18 cellular contexts compared by ENCODE assay signal in genomic region chr7:128858380-128859231, GRCh38. TPM values are rescaled to one million over a fixed set of nuclear protein-coding genes. Genes with fewer than 3 reads are reported as not detected.
DNase-seq lines count a peak whose midpoint lies in the region; TF ChIP-seq lines count a peak whose summit lies in the region.
"Had no signal": no experiment of that assay in that cellular context is flagged by ENCODE, and none has a peak within 500 bp of the region (broad histone marks: within the 10 kb centered on the region; RNA-seq: fewer than 3 reads in every experiment).

No MANE protein-coding gene starts in this region.

- H3K4me3 ChIP-seq in adipocyte (ENCODE audit: low read length) (peak overlapping the region; percentile 16), cardiac muscle cell (no peak overlapping the region), vagina (no peak overlapping the region)
- H3K4me3 ChIP-seq: lung had no signal

- POLR2A ChIA-PET in activated CD4-positive, alpha-beta memory T cell treated with anti-CD3 and anti-CD28 coated beads for 36 hours (lab: Charles Lee), result no interaction called here

- no peaks in the 10 kb centered on the region for H3K27me3 Mint-ChIP-seq in progenitor cell of endocrine pancreas
- H3K27me3 Mint-ChIP-seq in activated CD4-positive, alpha-beta memory T cell treated with anti-CD3 and anti-CD28 coated beads for 36 hours, result peaks cover 1% of the 10 kb centered on the region
- H3K27me3 Mint-ChIP-seq: B cell had no signal

- TF ChIP-seq CTCF in cardiac muscle cell (IDR thresholded peaks at IDR 0.05; ENCODE audit: low read depth, low read length), result no peak
- TF ChIP-seq CTCF in progenitor cell of endocrine pancreas (IDR thresholded peaks at IDR 0.05; ENCODE audit: unreplicated experiment), result no peak
- no peak for TF ChIP-seq CTCF in vagina (IDR thresholded peaks at IDR 0.05)

- H3K27ac Mint-ChIP-seq in progenitor cell of endocrine pancreas, result peak overlapping the region; percentile 47
- no peak overlapping the region for H3K27ac Mint-ChIP-seq in activated CD4-positive, alpha-beta memory T cell treated with anti-CD3 and anti-CD28 coated beads for 36 hours
- H3K27ac Mint-ChIP-seq: activated B cell treated with CpG ODN at 0.5 μM for 24 hours; B cell; naive thymus-derived CD8-positive, alpha-beta T cell; T-helper 1 cell treated with Interleukin-12 subunit alpha and Interleukin-12 subunit beta and Interleukin-4 antibody, amounts not matched to agents 30 μg/mL and 1 μg/mL, for 36 hours had no signal

- H3K36me3 Mint-ChIP-seq in progenitor cell of endocrine pancreas (ENCODE audit: insufficient read depth), result no peaks in the 10 kb centered on the region
- H3K36me3 Mint-ChIP-seq in activated CD4-positive, alpha-beta memory T cell treated with anti-CD3 and anti-CD28 coated beads for 36 hours, result peaks cover 5% of the 10 kb centered on the region
- H3K36me3 Mint-ChIP-seq: naive thymus-derived CD8-positive, alpha-beta T cell had no signal

- peaks cover 31% of the 10 kb centered on the region for H3K4me1 ChIP-seq in adipocyte (ENCODE audit: control insufficient read depth, insufficient read depth, low read length)
- peaks cover 2% of the 10 kb centered on the region for H3K4me1 ChIP-seq in cardiac muscle cell (ENCODE audit: low read depth)
- peaks cover 46% of the 10 kb centered on the region for H3K4me1 ChIP-seq in vagina

- peaks cover 2% of the 10 kb centered on the region for H3K4me1 Mint-ChIP-seq in progenitor cell of endocrine pancreas (ENCODE audit: low read depth)
- H3K4me1 Mint-ChIP-seq in activated CD4-positive, alpha-beta memory T cell treated with anti-CD3 and anti-CD28 coated beads for 36 hours (ENCODE audit: low read depth), result peaks cover 7% of the 10 kb centered on the region

- CTCF ChIA-PET in activated CD4-positive, alpha-beta memory T cell treated with anti-CD3 and anti-CD28 coated beads for 36 hours (lab: Charles Lee), result no interaction called here

- DNase-seq in adipocyte (ENCODE audit: low read depth) (no peak), cardiac muscle cell (ENCODE audit: low read depth in 1 of 2, low spot score in 1 of 2) (no peak), progenitor cell of endocrine pancreas (ENCODE audit: low spot score, unreplicated experiment) (no peak), vagina (ENCODE audit: extremely low spot score in 2 of 2) (no peak), globus pallidus (ENCODE audit: low spot score) (no peak), NCI-H748 treated with DMSO at 0.1 percent for 48 hours (lab: John Stamatoyannopoulos, UW) (no peak)
- no peak for DNase-seq in activated CD4-positive, alpha-beta memory T cell treated with anti-CD3 and anti-CD28 coated beads for 36 hours
- DNase-seq: activated B cell treated with CpG ODN at 0.5 μM for 24 hours; activated effector memory CD4-positive, alpha-beta T cell treated with Interleukin-2 at 50 U/mL for 16 hours; naive thymus-derived CD8-positive, alpha-beta T cell; NCI-H187; NCI-H446 treated with DMSO at 0.1 percent for 48 hours; retina; SIG-M5; substantia nigra had no signal

- peak overlapping the region; percentile 79 for H3K27ac ChIP-seq in cardiac muscle cell
- peak overlapping the region; percentile 86 for H3K27ac ChIP-seq in vagina

- H3K27me3 ChIP-seq in adipocyte (replicated peaks; ENCODE audit: control insufficient read depth, insufficient read depth, low read length) (no peaks in the 10 kb centered on the region), cardiac muscle cell (no peaks in the 10 kb centered on the region), vagina (no peaks in the 10 kb centered on the region)

- peaks cover 39% of the 10 kb centered on the region for H3K36me3 ChIP-seq in adipocyte (ENCODE audit: control insufficient read depth, insufficient read depth, low read length, severe bottlenecking)
- peaks cover 43% of the 10 kb centered on the region for H3K36me3 ChIP-seq in cardiac muscle cell
- no peaks in the 10 kb centered on the region for H3K36me3 ChIP-seq in vagina

- H3K4me3 Mint-ChIP-seq in progenitor cell of endocrine pancreas (ENCODE audit: low read depth), result no peak overlapping the region
- H3K4me3 Mint-ChIP-seq in activated CD4-positive, alpha-beta memory T cell treated with anti-CD3 and anti-CD28 coated beads for 36 hours, result no peak overlapping the region
- H3K4me3 Mint-ChIP-seq: activated B cell treated with CpG ODN at 0.5 μM for 24 hours; B cell; naive thymus-derived CD8-positive, alpha-beta T cell; T-helper 1 cell treated with Interleukin-12 subunit alpha and Interleukin-12 subunit beta and Interleukin-4 antibody, amounts not matched to agents 30 μg/mL and 1 μg/mL, for 36 hours had no signal

- no peaks in the 10 kb centered on the region for H3K9me3 Mint-ChIP-seq in progenitor cell of endocrine pancreas (ENCODE audit: low read depth)
- H3K9me3 Mint-ChIP-seq in activated CD4-positive, alpha-beta memory T cell treated with anti-CD3 and anti-CD28 coated beads for 36 hours, result no peaks in the 10 kb centered on the region
- H3K9me3 Mint-ChIP-seq: activated B cell treated with CpG ODN at 0.5 μM for 24 hours; naive thymus-derived CD8-positive, alpha-beta T cell; T-helper 1 cell treated with Interleukin-12 subunit alpha and Interleukin-12 subunit beta and Interleukin-4 antibody, amounts not matched to agents 30 μg/mL and 1 μg/mL, for 36 hours had no signal

- H3K9me3 ChIP-seq in adipocyte (ENCODE audit: control insufficient read depth, low read length), result no peaks in the 10 kb centered on the region
- no peaks in the 10 kb centered on the region for H3K9me3 ChIP-seq in cardiac muscle cell (ENCODE audit: low read depth)
- no peaks in the 10 kb centered on the region for H3K9me3 ChIP-seq in vagina

- peak overlapping the region; percentile 70 for H3K9ac ChIP-seq in adipocyte (ENCODE audit: low read length)

- TF ChIP-seq POLR2A in vagina (IDR thresholded peaks at IDR 0.05), result no peak

- intact Hi-C loops in vagina (cut with DNase I), result no loop called here
- intact Hi-C loops in activated CD4-positive, alpha-beta memory T cell treated with anti-CD3 and anti-CD28 coated beads for 36 hours (cut with micrococcal nuclease), result no loop called here

RNA-seq across cellular contexts. Expression of gene ATP6V1F, which starts 4.0 kb away (rescaled TPM):
- 113 and 164 TPM in 2 replicates for total RNA-seq in cardiac muscle cell
- polyA plus RNA-seq in cardiac muscle cell, result 284 and 330 TPM in 2 replicates
- 119 and 124 TPM in 2 replicates for total RNA-seq in progenitor cell of endocrine pancreas
- total RNA-seq in vagina, result 119 TPM
- 100 to 1,000 TPM; 113 to 117 TPM for total RNA-seq in activated CD4-positive, alpha-beta memory T cell treated with anti-CD3 and anti-CD28 coated beads for 36 hours

RNA-seq across cellular contexts. Expression of gene FLNC, which starts 28.4 kb away (rescaled TPM):
- total RNA-seq in cardiac muscle cell (500 and 516 TPM in 2 replicates), progenitor cell of endocrine pancreas (6.9 and 11.7 TPM in 2 replicates), vagina (31.9 TPM)
- 194 and 196 TPM in 2 replicates for polyA plus RNA-seq in cardiac muscle cell
- under 1 TPM in 1 of 2 experiments, not detected in 1; 0.05 TPM for total RNA-seq in activated CD4-positive, alpha-beta memory T cell treated with anti-CD3 and anti-CD28 coated beads for 36 hours
- total RNA-seq: activated B cell treated with CpG ODN at 0.5 μM for 24 hours; B cell; naive thymus-derived CD8-positive, alpha-beta T cell had no signal

RNA-seq across cellular contexts. Expression of gene KCP, which starts 51.9 kb away (rescaled TPM):
- total RNA-seq in cardiac muscle cell (0.49 and 1.2 TPM in 2 replicates), progenitor cell of endocrine pancreas (6.8 and 8.5 TPM in 2 replicates), vagina (1.2 TPM)
- polyA plus RNA-seq in cardiac muscle cell, result 1.6 TPM in 2 replicates
- under 1 TPM; 0.05 to 0.12 TPM for total RNA-seq in activated CD4-positive, alpha-beta memory T cell treated with anti-CD3 and anti-CD28 coated beads for 36 hours
- polyA plus RNA-seq: naive thymus-derived CD8-positive, alpha-beta T cell had no signal

Comparison
In these comparisons a context has a peak if more than half of its experiments do, and no peak if none do; other contexts are left out.
1. RNA of gene FLNC, which starts 28.4 kb away (total RNA-seq): 500 to 516 TPM in cardiac muscle cell; 31.9 TPM in vagina (single experiment), 6.9 to 11.7 TPM in progenitor cell of endocrine pancreas and 0.05 TPM in activated CD4-positive, alpha-beta memory T cell treated with anti-CD3 and anti-CD28 coated beads for 36 hours; every median in the first group is over 10 times any median in the second.